In the genomic region with DNA sequence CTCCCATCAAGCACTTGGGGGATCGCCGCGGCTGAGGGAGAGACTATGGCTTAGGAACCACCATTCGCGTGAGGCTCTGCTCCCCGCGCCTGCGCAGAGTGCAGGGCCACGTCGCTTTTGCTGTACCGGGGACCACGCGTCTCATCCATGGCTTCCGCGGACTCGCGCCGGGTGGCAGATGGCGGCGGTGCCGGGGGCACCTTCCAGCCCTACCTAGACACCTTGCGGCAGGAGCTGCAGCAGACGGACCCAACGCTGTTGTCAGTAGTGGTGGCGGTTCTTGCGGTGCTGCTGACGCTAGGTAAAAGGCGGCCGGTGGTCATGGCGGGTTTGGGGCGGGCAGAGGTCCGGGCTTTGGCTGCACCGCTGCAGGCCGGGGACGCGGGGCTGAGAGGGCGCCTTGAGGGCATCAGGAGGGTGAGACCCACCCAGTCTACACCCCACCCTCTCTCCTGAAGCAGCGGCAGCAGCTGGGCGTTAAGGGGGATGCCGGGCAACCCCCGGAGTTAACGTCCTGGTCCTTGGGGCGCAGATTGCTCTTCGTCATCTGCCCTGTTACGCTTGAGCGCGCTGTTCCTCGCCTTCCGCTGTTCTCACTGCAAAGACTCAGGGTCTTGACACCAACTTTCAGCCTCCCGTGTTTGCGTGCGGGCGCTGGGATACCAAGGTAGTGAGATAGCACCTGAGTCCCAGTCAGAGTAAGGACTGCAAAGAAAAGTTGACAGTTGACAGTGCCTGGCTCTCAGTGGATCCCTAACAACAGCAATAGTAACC, we compare ENCODE assay signal across 8 cellular contexts. TPM values are rescaled to one million over a fixed set of nuclear protein-coding genes. Genes with fewer than 3 reads are reported as not detected.
DNase-seq lines count a peak whose midpoint lies in the region; ATAC-seq and TF ChIP-seq lines count a peak whose summit lies in the region.

A gene with protein sequence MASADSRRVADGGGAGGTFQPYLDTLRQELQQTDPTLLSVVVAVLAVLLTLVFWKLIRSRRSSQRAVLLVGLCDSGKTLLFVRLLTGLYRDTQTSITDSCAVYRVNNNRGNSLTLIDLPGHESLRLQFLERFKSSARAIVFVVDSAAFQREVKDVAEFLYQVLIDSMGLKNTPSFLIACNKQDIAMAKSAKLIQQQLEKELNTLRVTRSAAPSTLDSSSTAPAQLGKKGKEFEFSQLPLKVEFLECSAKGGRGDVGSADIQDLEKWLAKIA (plus strand): TSS at position 114 of the 774 bp plus-strand sequence. CDS start 34 bp downstream, at position 148.

- intact Hi-C loops in activated CD4-positive, alpha-beta T cell treated with anti-CD3 and anti-CD28 coated beads for 36 hours (cut with DNase I, micrococcal nuclease): loop anchor here (1.0 to 10.0 kb wide), 15 partner anchors 45 to 1389 kb away; a partner anchor contains a TSS

- peak within 1 kb of the TSS; percentile 93 for H3K4me3 Mint-ChIP-seq in activated CD4-positive, alpha-beta T cell treated with anti-CD3 and anti-CD28 coated beads for 36 hours

- CTCF ChIA-PET in BJ (lab: Yijun Ruan, JAX): interaction anchor here (0.6 to 1.6 kb wide), 4 partner anchors 9 to 1860 kb away, joined by 3 to 7 read pairs (median 3); no protein-coding TSS in a partner anchor
- CTCF ChIA-PET in activated CD4-positive, alpha-beta T cell treated with anti-CD3 and anti-CD28 coated beads for 36 hours (lab: Charles Lee): interaction anchor here (0.6 to 2.7 kb wide), 6 partner anchors 9 to 315 kb away, joined by 3 to 8 read pairs (median 4); no protein-coding TSS in a partner anchor

- peak within 1 kb of the TSS; percentile 83 for H3K4me3 ChIP-seq in BJ (ENCODE audit: low read depth, low read length)
- H3K4me3 ChIP-seq in choroid plexus epithelial cell (ENCODE audit: low read depth, low read length): peak within 1 kb of the TSS; percentile 98

- no peaks in the 10 kb centered on the region for H3K9me3 Mint-ChIP-seq in activated CD4-positive, alpha-beta T cell treated with anti-CD3 and anti-CD28 coated beads for 36 hours (ENCODE audit: low read depth)

- H3K27me3 Mint-ChIP-seq in activated CD4-positive, alpha-beta T cell treated with anti-CD3 and anti-CD28 coated beads for 36 hours: peaks cover 6% of the 10 kb centered on the region

- peaks cover 40% of the 10 kb centered on the region for H3K4me1 Mint-ChIP-seq in activated CD4-positive, alpha-beta T cell treated with anti-CD3 and anti-CD28 coated beads for 36 hours

- peaks cover 1% of the 10 kb centered on the region; the same call in 1 of the 2 replicates for H3K36me3 ChIP-seq in BJ (ENCODE audit: control insufficient read depth, insufficient read depth, low read length)

- TF ChIP-seq CTCF in BJ (IDR thresholded peaks at IDR 0.05; ENCODE audit: insufficient read depth, low read depth, low read length) (no peak), choroid plexus epithelial cell (conservative IDR thresholded peaks at IDR 0.05; ENCODE audit: low read depth, low read length) (no peak)

- peak; percentile 96 for ATAC-seq in HG03457 (IDR thresholded peaks at IDR 0.05; ENCODE audit: unreplicated experiment)
- peak; percentile 99 for ATAC-seq in activated CD4-positive, alpha-beta T cell treated with anti-CD3 and anti-CD28 coated beads for 36 hours

- POLR2A ChIA-PET in BJ (lab: Charles Lee): no interaction called here
- POLR2A ChIA-PET in activated CD4-positive, alpha-beta T cell treated with anti-CD3 and anti-CD28 coated beads for 36 hours (lab: Charles Lee): interaction anchor here (0.6 to 1.2 kb wide), 2 partner anchors 15 to 384 kb away, joined by 3 read pairs; no protein-coding TSS in a partner anchor

- H3K27me3 ChIP-seq in BJ (ENCODE audit: control insufficient read depth, insufficient read depth, low read length): peaks cover 1% of the 10 kb centered on the region

- H3K36me3 Mint-ChIP-seq in activated CD4-positive, alpha-beta T cell treated with anti-CD3 and anti-CD28 coated beads for 36 hours (ENCODE audit: low read depth): peaks cover 31% of the 10 kb centered on the region

- DNase-seq in BJ (ENCODE audit: low read depth) (peak; percentile 63), GM19240 (ENCODE audit: insufficient read length, low spot score) (peak; percentile 96), NCI-H524 (lab: John Stamatoyannopoulos, UW) (peak; percentile 97 to 99), choroid plexus epithelial cell (ENCODE audit: low read depth) (peak; percentile 96), kidney glomerular epithelial cell (lab: John Stamatoyannopoulos, UW) (peak; percentile 84)
- peak; percentile 98 for DNase-seq in activated CD4-positive, alpha-beta T cell treated with anti-CD3 and anti-CD28 coated beads for 36 hours
- peak; percentile 89 to 92 for DNase-seq in stimulated activated CD4-positive, alpha-beta T cell treated with anti-CD3 and anti-CD28 coated beads, Interleukin-1b, Interleukin-23, amount 100 ng/mL, for 1 hour (ENCODE audit: low read depth in 2 of 2)

- peak within 1 kb of the TSS; percentile 98 for H3K27ac Mint-ChIP-seq in activated CD4-positive, alpha-beta T cell treated with anti-CD3 and anti-CD28 coated beads for 36 hours

RNA-seq across cellular contexts. Expression of the gene that starts here (rescaled TPM):
- polyA plus RNA-seq in BJ (2011; rRNA removed): 36.0 and 71.7 TPM in 2 replicates
- 30.4 and 36.2 TPM in 2 replicates for polyA minus RNA-seq in BJ (2011; rRNA and poly(A)+ RNA removed)
- total RNA-seq in activated CD4-positive, alpha-beta T cell treated with anti-CD3 and anti-CD28 coated beads for 36 hours: 10 to 100 TPM; 42.7 to 66.2 TPM

Comparison
In these comparisons a context has a peak if more than half of its experiments do, and no peak if none do; other contexts are left out.
1. Peak in every context shown above with its lines: DNase-seq, ATAC-seq and H3K4me3 ChIP-seq.